ENCODE assay signal across 18 cellular contexts in the genomic region with DNA sequence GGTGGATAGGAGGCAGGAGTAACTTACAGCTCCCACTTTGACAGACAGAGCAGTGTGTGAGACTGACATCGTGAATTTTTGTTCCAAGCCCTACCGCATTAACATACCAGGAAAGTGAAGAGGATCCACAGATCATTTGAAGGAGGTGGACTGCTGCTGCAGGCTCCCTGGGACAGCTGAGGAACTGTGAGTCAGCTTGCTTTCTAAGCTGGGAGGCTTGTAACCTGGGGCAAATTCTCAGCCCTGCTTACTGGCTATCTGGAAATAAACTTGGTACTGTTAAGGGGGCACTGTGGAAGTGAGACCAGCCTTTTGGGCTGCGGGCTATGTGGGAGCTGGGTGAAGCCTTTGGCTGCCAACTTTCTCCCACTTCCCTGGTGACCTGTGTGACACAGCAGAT.
DNase-seq lines count a peak whose midpoint lies in the region; ATAC-seq and TF ChIP-seq lines count a peak whose summit lies in the region.
"Had no signal": no experiment of that assay in that cellular context is flagged by ENCODE, and none has a peak within 500 bp of the region (broad histone marks: within the 10 kb centered on the region; RNA-seq: fewer than 3 reads in every experiment).

No MANE protein-coding gene starts in this region.

- H2BK120ac ChIP-seq in neuronal stem cell (ENCODE audit: low read depth, low read length), result no peak overlapping the region

- H3K9me3 ChIP-seq in BE2C (no peaks in the 10 kb centered on the region; the same call in 1 of the 2 replicates), neuronal stem cell (replicated peaks in 1 of 2; ENCODE audit: control insufficient read depth in 2 of 2, insufficient read depth in 1 of 2, low read depth in 1 of 2, low read length in 2 of 2) (no peaks in the 10 kb centered on the region)

- H3K27me3 ChIP-seq in BE2C (no peaks in the 10 kb centered on the region), neuronal stem cell (ENCODE audit: control insufficient read depth in 3 of 3, insufficient read depth in 3 of 3, low read depth in 1 of 3, low read length in 3 of 3) (no peaks in the 10 kb centered on the region)
- H3K27me3 ChIP-seq: BLaER1 had no signal

- no peak overlapping the region for H4K8ac ChIP-seq in neuronal stem cell (ENCODE audit: low read depth, low read length)

- no peak overlapping the region for H3K4me2 ChIP-seq in neuronal stem cell (ENCODE audit: insufficient read depth, low read length, poor library complexity, severe bottlenecking)
- H3K4me2 ChIP-seq: BLaER1 had no signal

- H2BK5ac ChIP-seq in neuronal stem cell (ENCODE audit: low read length), result no peak overlapping the region

- H2BK15ac ChIP-seq in neuronal stem cell (ENCODE audit: low read length), result no peak overlapping the region

- ATAC-seq in HG03159 (IDR thresholded peaks at IDR 0.05; ENCODE audit: unreplicated experiment), result no peak

- no peak overlapping the region for H2AK5ac ChIP-seq in neuronal stem cell (ENCODE audit: low read depth, low read length)

- no peak overlapping the region for H3K4me3 ChIP-seq in BE2C (ENCODE audit: low read depth, low read length)
- H3K4me3 ChIP-seq in neuronal stem cell (ENCODE audit: low read length in 2 of 2), result no peak overlapping the region
- H3K4me3 ChIP-seq: BLaER1 had no signal

- H3K9ac ChIP-seq in neuronal stem cell (ENCODE audit: low read depth, low read length, poor library complexity), result no peak overlapping the region
- H3K9ac ChIP-seq: BLaER1 had no signal

- TF ChIP-seq CTCF in BE2C (IDR thresholded peaks at IDR 0.05; ENCODE audit: low read depth, low read length), result no peak
- no peak for TF ChIP-seq CTCF in GM10266 (IDR thresholded peaks at IDR 0.05; ENCODE audit: control insufficient read depth, insufficient read depth, low read depth, missing control alignments)

- peaks cover 9% of the 10 kb centered on the region for H3K4me1 ChIP-seq in BE2C
- H3K4me1 ChIP-seq in neuronal stem cell (ENCODE audit: control insufficient read depth in 2 of 2, insufficient read depth in 1 of 2, low read depth in 1 of 2, low read length in 2 of 2), result no peaks in the 10 kb centered on the region
- H3K4me1 ChIP-seq: BLaER1 had no signal

- H3K79me1 ChIP-seq in neuronal stem cell (ENCODE audit: low read depth, low read length), result no peaks in the 10 kb centered on the region

- WGBS in neuronal stem cell (ENCODE audit: extremely low coverage in 2 of 2, insufficient read length in 2 of 2, insufficient replicate concordance in 1 of 2), 2 donors, result no CpG with 5 or more reads among the region's 3 CpGs

- H2AFZ ChIP-seq in neuronal stem cell (ENCODE audit: low read length), result peak overlapping the region; percentile 46

- no peak overlapping the region for H3K27ac ChIP-seq in neuronal stem cell (replicated peaks; ENCODE audit: low read length)
- H3K27ac ChIP-seq: BLaER1 had no signal

- H3K36me3 ChIP-seq in BE2C (no peaks in the 10 kb centered on the region), neuronal stem cell (replicated peaks in 1 of 2; ENCODE audit: control insufficient read depth in 2 of 2, insufficient read depth in 2 of 2, low read length in 2 of 2) (no peaks in the 10 kb centered on the region)
- H3K36me3 ChIP-seq: BLaER1 had no signal

- H3K18ac ChIP-seq in neuronal stem cell (ENCODE audit: low read length), result no peak overlapping the region

- no peak overlapping the region for H3K14ac ChIP-seq in neuronal stem cell (ENCODE audit: low read length)

- H4K91ac ChIP-seq in neuronal stem cell (ENCODE audit: low read depth, low read length, poor library complexity), result no peak overlapping the region

- H3K23ac ChIP-seq in neuronal stem cell (ENCODE audit: low read depth, low read length, poor library complexity), result no peak overlapping the region

- no peak overlapping the region for H3K4ac ChIP-seq in neuronal stem cell (ENCODE audit: low read length)

- DNase-seq in BE2C (peak; percentile 64), ELR (ENCODE audit: low read depth) (peak; percentile 51), T1000 (lab: John Stamatoyannopoulos, UW) (peak; percentile 4), neuronal stem cell (ENCODE audit: low spot score) (no peak), GM10266 (ENCODE audit: extremely low spot score) (no peak)
- no peak for DNase-seq in activated CD4-positive, alpha-beta T cell treated with anti-CD3 and anti-CD28 coated beads for 48 hours
- DNase-seq: CD4-positive, CD25-positive, alpha-beta regulatory T cell; GF-D8; H7; NCI-H1092; NCI-H1417 treated with DMSO at 0.1 percent for 48 hours; NCI-H187; NCI-H2081 treated with DMSO at 0.1 percent for 48 hours; NCI-H2171 treated with DMSO at 0.1 percent for 48 hours; NCI-H345; NCI-H510A treated with DMSO at 0.1 percent for 48 hours had no signal

- H2BK12ac ChIP-seq in neuronal stem cell (ENCODE audit: low read length), result no peak overlapping the region

Comparison
In these comparisons a context has a peak if more than half of its experiments do, and no peak if none do; other contexts are left out.
1. DNase-seq: peak in BE2C (single experiment), ELR (single experiment) and T1000 (single experiment); none in neuronal stem cell (single experiment), activated CD4-positive, alpha-beta T cell treated with anti-CD3 and anti-CD28 coated beads for 48 hours (single experiment) and GM10266 (single experiment).